1 cellular context compared by ENCODE assay signal in genomic region chr7:28835800-28836199, GRCh38.
TF ChIP-seq lines count a peak whose summit lies in the region.

No MANE protein-coding gene starts in this region.

TF ChIP-seq in HepG2, 621 proteins besides CTCF, POLR2A, EP300 and RAD21 (continued from another document):
- no peak for TF ChIP-seq KIAA2018 (CRISPR knock-in tag; IDR thresholded peaks at IDR 0.05; ENCODE audit: borderline replicate concordance)
- no peak for TF ChIP-seq BORCS8-MEF2B (CRISPR knock-in tag; IDR thresholded peaks at IDR 0.05)
- TF ChIP-seq SP1 (IDR thresholded peaks at IDR 0.05) = no peak
- no peak for TF ChIP-seq SP1 (CRISPR knock-in tag; IDR thresholded peaks at IDR 0.05)
- no peak for TF ChIP-seq HNRNPK (IDR thresholded peaks at IDR 0.05; ENCODE audit: low read depth, low read length, poor library complexity, severe bottlenecking)
- TF ChIP-seq ZNF562 (CRISPR knock-in tag; IDR thresholded peaks at IDR 0.05; ENCODE audit: borderline replicate concordance) = no peak
